In genomic region chr20:20926222-20926905, GRCh38 we compare ENCODE assay signal across 30 cellular contexts.
"Had no signal": no experiment of that assay in that cellular context is flagged by ENCODE, and none has a peak within 500 bp of the region (broad histone marks: within the 10 kb centered on the region; RNA-seq: fewer than 3 reads in every experiment).

No MANE protein-coding gene starts in this region.

- H3K4me1 ChIP-seq: esophagus muscularis mucosa, gastrocnemius medialis, prostate gland, uterus had no signal

- H3K9me3 Mint-ChIP-seq: activated naive CD4-positive, alpha-beta T cell treated with anti-CD3 and anti-CD28 coated beads, Interleukin-2, amount 50 U/mL, for 24 hours; activated naive CD8-positive, alpha-beta T cell treated with anti-CD3 and anti-CD28 coated beads, Interleukin-2, amount 50 U/mL, for 24 hours; activated T-helper 2 cell treated with anti-CD3 and anti-CD28 coated beads, Interferon-gamma antibody, Interleukin-2, Interleukin-4, amounts not matched to agents 10 μg/mL and 5 μg/mL and 100 μg/mL, durations not matched to agents 14 hours and 24 hours and 36 hours; effector memory CD8-positive, alpha-beta T cell; nephron; stimulated activated effector memory CD8-positive, alpha-beta T cell treated with anti-CD3 and anti-CD28 coated beads, Interleukin-12 subunit alpha, Interleukin-12 subunit beta, amount 100 ng/mL, for 72 hours; stimulated activated naive CD8-positive, alpha-beta T cell treated with anti-CD3 and anti-CD28 coated beads, Interleukin-15, Interleukin-2, amounts not matched to agents 100 ng/mL and 50 ng/mL, for 24 hours had no signal

- H3K27ac Mint-ChIP-seq: activated CD4-positive, alpha-beta T cell treated with anti-CD3 and anti-CD28 coated beads for 36 hours; activated CD8-positive, alpha-beta memory T cell treated with anti-CD3 and anti-CD28 coated beads, Interleukin-2, amount 10 ng/mL, durations not matched to agents 7 days and 5 days; activated CD8-positive, alpha-beta T cell treated with anti-CD3 and anti-CD28 coated beads, Interleukin-2, amount 10 ng/mL, durations not matched to agents 7 days and 5 days; activated naive CD4-positive, alpha-beta T cell treated with anti-CD3 and anti-CD28 coated beads, Interleukin-2, amount 50 U/mL, for 24 hours; activated naive CD8-positive, alpha-beta T cell treated with anti-CD3 and anti-CD28 coated beads, Interleukin-2, amount 50 U/mL, for 24 hours; activated T-helper 2 cell treated with anti-CD3 and anti-CD28 coated beads, Interferon-gamma antibody, Interleukin-2, Interleukin-4, amounts not matched to agents 10 μg/mL and 5 μg/mL and 100 μg/mL, durations not matched to agents 14 hours and 24 hours and 36 hours; effector memory CD8-positive, alpha-beta T cell; nephron; stimulated activated effector memory CD8-positive, alpha-beta T cell treated with anti-CD3 and anti-CD28 coated beads, Interleukin-12 subunit alpha, Interleukin-12 subunit beta, amount 100 ng/mL, for 72 hours; stimulated activated naive CD8-positive, alpha-beta T cell treated with anti-CD3 and anti-CD28 coated beads, Interleukin-15, Interleukin-2, amounts not matched to agents 100 ng/mL and 50 ng/mL, for 24 hours; type B pancreatic cell had no signal

- H3K4me3 Mint-ChIP-seq: activated CD4-positive, alpha-beta T cell treated with anti-CD3 and anti-CD28 coated beads for 36 hours; activated CD8-positive, alpha-beta memory T cell treated with anti-CD3 and anti-CD28 coated beads, Interleukin-2, amount 10 ng/mL, durations not matched to agents 7 days and 5 days; activated CD8-positive, alpha-beta T cell treated with anti-CD3 and anti-CD28 coated beads, Interleukin-2, amount 10 ng/mL, durations not matched to agents 7 days and 5 days; activated naive CD4-positive, alpha-beta T cell treated with anti-CD3 and anti-CD28 coated beads, Interleukin-2, amount 50 U/mL, for 24 hours; activated naive CD8-positive, alpha-beta T cell treated with anti-CD3 and anti-CD28 coated beads, Interleukin-2, amount 50 U/mL, for 24 hours; effector memory CD8-positive, alpha-beta T cell; nephron; stimulated activated effector memory CD8-positive, alpha-beta T cell treated with anti-CD3 and anti-CD28 coated beads, Interleukin-12 subunit alpha, Interleukin-12 subunit beta, amount 100 ng/mL, for 72 hours; stimulated activated naive CD8-positive, alpha-beta T cell treated with anti-CD3 and anti-CD28 coated beads, Interleukin-15, Interleukin-2, amounts not matched to agents 100 ng/mL and 50 ng/mL, for 24 hours; type B pancreatic cell had no signal

- H3K36me3 Mint-ChIP-seq: activated CD8-positive, alpha-beta memory T cell treated with anti-CD3 and anti-CD28 coated beads, Interleukin-2, amount 10 ng/mL, durations not matched to agents 7 days and 5 days; activated naive CD4-positive, alpha-beta T cell treated with anti-CD3 and anti-CD28 coated beads, Interleukin-2, amount 50 U/mL, for 24 hours; stimulated activated effector memory CD8-positive, alpha-beta T cell treated with anti-CD3 and anti-CD28 coated beads, Interleukin-12 subunit alpha, Interleukin-12 subunit beta, amount 100 ng/mL, for 72 hours; type B pancreatic cell had no signal

- H3K27me3 ChIP-seq: hepatocyte, ovary, uterus had no signal

- H3K4me2 ChIP-seq: hepatocyte had no signal

- H3K36me3 ChIP-seq: esophagus muscularis mucosa, gastrocnemius medialis, ovary, prostate gland, thoracic aorta, uterus had no signal

- H3K27me3 Mint-ChIP-seq: activated CD8-positive, alpha-beta memory T cell treated with anti-CD3 and anti-CD28 coated beads, Interleukin-2, amount 10 ng/mL, durations not matched to agents 7 days and 5 days had no signal

- ATAC-seq: activated CD4-positive, alpha-beta T cell treated with anti-CD3 and anti-CD28 coated beads for 36 hours; activated CD8-positive, alpha-beta memory T cell treated with anti-CD3 and anti-CD28 coated beads, Interleukin-2, amount 10 ng/mL, durations not matched to agents 7 days and 5 days; activated CD8-positive, alpha-beta T cell treated with anti-CD3 and anti-CD28 coated beads, Interleukin-2, amount 10 ng/mL, durations not matched to agents 7 days and 5 days; activated naive CD8-positive, alpha-beta T cell treated with anti-CD3 and anti-CD28 coated beads, Interleukin-2, amount 50 U/mL, for 24 hours; effector memory CD8-positive, alpha-beta T cell; gastrocnemius medialis; left colon; sciatic nerve; stimulated activated effector memory CD8-positive, alpha-beta T cell treated with anti-CD3 and anti-CD28 coated beads, Interleukin-12 subunit alpha, Interleukin-12 subunit beta, amount 100 ng/mL, for 72 hours had no signal

- H3K4me3 ChIP-seq: esophagus muscularis mucosa, gastrocnemius medialis, hepatocyte, ovary, prostate gland, thoracic aorta, uterus had no signal

- H3K9me3 ChIP-seq: esophagus muscularis mucosa, gastrocnemius medialis, ovary, prostate gland, thoracic aorta, uterus had no signal

- H3K27ac ChIP-seq: esophagus muscularis mucosa, gastrocnemius medialis, hepatocyte, ovary, prostate gland, thoracic aorta, uterus had no signal

- DNase-seq: activated CD4-positive, alpha-beta T cell treated with anti-CD3 and anti-CD28 coated beads for 36 hours; activated CD4-positive, CD25-positive, alpha-beta regulatory T cell; activated CD8-positive, alpha-beta memory T cell treated with anti-CD3 and anti-CD28 coated beads, Interleukin-2, amount 10 ng/mL, durations not matched to agents 7 days and 5 days; activated CD8-positive, alpha-beta T cell treated with anti-CD3 and anti-CD28 coated beads, Interleukin-2, amount 10 ng/mL, durations not matched to agents 7 days and 5 days; activated naive CD8-positive, alpha-beta T cell treated with anti-CD3 and anti-CD28 coated beads, Interleukin-2, amount 50 U/mL, for 24 hours; activated T-cell treated with anti-CD3 and anti-CD28 coated beads, Interleukin-2, amount 50 U/mL, for 48 hours; amygdala; caudate nucleus; cortex of kidney; effector memory CD8-positive, alpha-beta T cell; gastrocnemius medialis; glutamatergic neuron; left colon; mesenchymal stem cell; ovary; retina; small intestine; stimulated activated CD4-positive, alpha-beta T cell treated with anti-CD3 and anti-CD28 coated beads, Interleukin-4, amount 100 ng/mL, for 24 hours; uterus had no signal

- H3K4me1 Mint-ChIP-seq: activated CD4-positive, alpha-beta T cell treated with anti-CD3 and anti-CD28 coated beads for 36 hours; activated CD8-positive, alpha-beta memory T cell treated with anti-CD3 and anti-CD28 coated beads, Interleukin-2, amount 10 ng/mL, durations not matched to agents 7 days and 5 days; activated naive CD4-positive, alpha-beta T cell treated with anti-CD3 and anti-CD28 coated beads, Interleukin-2, amount 50 U/mL, for 24 hours; activated naive CD8-positive, alpha-beta T cell treated with anti-CD3 and anti-CD28 coated beads, Interleukin-2, amount 50 U/mL, for 24 hours; nephron; stimulated activated effector memory CD8-positive, alpha-beta T cell treated with anti-CD3 and anti-CD28 coated beads, Interleukin-12 subunit alpha, Interleukin-12 subunit beta, amount 100 ng/mL, for 72 hours had no signal

- H3K79me2 ChIP-seq: hepatocyte had no signal
